In genomic region chr16:77833906-77834599, GRCh38 we compare ENCODE assay signal across 10 cellular contexts. TPM values are rescaled to one million over a fixed set of nuclear protein-coding genes. Genes with fewer than 3 reads are reported as not detected.
DNase-seq lines count a peak whose midpoint lies in the region; ATAC-seq and TF ChIP-seq lines count a peak whose summit lies in the region.
"Had no signal": no experiment of that assay in that cellular context is flagged by ENCODE, and none has a peak within 500 bp of the region (broad histone marks: within the 10 kb centered on the region; RNA-seq: fewer than 3 reads in every experiment).

No MANE protein-coding gene starts in this region.

- WGBS in psoas muscle, 3 donors: 65 to 73% (median 70%) methylated on average over 10 of the region's 10 CpGs

- no peaks in the 10 kb centered on the region for H3K9me3 ChIP-seq in psoas muscle

- H3K4me3 ChIP-seq in psoas muscle: no peak overlapping the region

- no peaks in the 10 kb centered on the region for H3K4me1 ChIP-seq in psoas muscle
- H3K4me1 ChIP-seq: parathyroid adenoma had no signal

- intact Hi-C loops in psoas muscle (cut with DNase I): no loop called here

- H3K27ac ChIP-seq in psoas muscle: no peak overlapping the region
- H3K27ac ChIP-seq: parathyroid adenoma had no signal

- peak; percentile 24 for DNase-seq in AG08396 (ENCODE audit: low spot score)
- DNase-seq in LHCN-M2 (ENCODE audit: low read depth): peak; percentile 2
- peak; percentile 25 to 88 for DNase-seq in dermis microvascular lymphatic vessel endothelial cell (ENCODE audit: low read depth in 2 of 2)
- DNase-seq in kidney tubule cell (ENCODE audit: low spot score): peak; percentile 71
- DNase-seq in NCI-H187 treated with DMSO at 0.1 percent for 48 hours (lab: John Stamatoyannopoulos, UW): no peak
- DNase-seq in psoas muscle: no peak

- H3K36me3 ChIP-seq in psoas muscle (ENCODE audit: insufficient read depth in 1 of 2, low read depth in 1 of 2): no peaks in the 10 kb centered on the region

- TF ChIP-seq CTCF in psoas muscle (IDR thresholded peaks at IDR 0.05): no peak

- no peak for ATAC-seq in HG03135 (IDR thresholded peaks at IDR 0.05; ENCODE audit: unreplicated experiment)
- ATAC-seq in GM18519 (IDR thresholded peaks at IDR 0.05; ENCODE audit: low FRiP score, unreplicated experiment): no peak
- ATAC-seq in psoas muscle: no peak

- peaks cover 0 to 2% (median 0%) of the 10 kb centered on the region in 3 donors for H3K27me3 ChIP-seq in psoas muscle (ENCODE audit: insufficient read depth in 3 of 3, low read length in 2 of 3)

RNA-seq across cellular contexts. Expression of gene VAT1L, which starts 45.7 kb away (rescaled TPM):
- not detected in 2 replicates for total RNA-seq in LHCN-M2 (2014; rRNA removed)
- polyA plus RNA-seq in LHCN-M2 (2012): not detected
- total RNA-seq in dermis microvascular lymphatic vessel endothelial cell: 0.13 and 1.7 TPM in 2 replicates
- under 1 TPM in 2 of 4 donors, not detected in 2; 0.13 to 0.20 TPM for total RNA-seq in psoas muscle
- polyA plus RNA-seq in psoas muscle: under 1 TPM in 2 of 3 donors, not detected in 1; 0.03 to 0.05 TPM
- polyA plus RNA-seq: CD14-positive monocyte had no signal

Comparison
In these comparisons a context has a peak if more than half of its experiments do, and no peak if none do; other contexts are left out.
1. DNase-seq: peak in AG08396 (single experiment), LHCN-M2 (single experiment), dermis microvascular lymphatic vessel endothelial cell (2 of 2) and kidney tubule cell (single experiment); none in NCI-H187 treated with DMSO at 0.1 percent for 48 hours (single experiment) and psoas muscle (0 of 2).